Comparison of ENCODE assay signal across 1 cellular context in genomic region chr21:17988038-17988437, GRCh38.
TF ChIP-seq lines count a peak whose summit lies in the region.

No MANE protein-coding gene starts in this region.

TF ChIP-seq in H1, 55 proteins besides CTCF, POLR2A, EP300 and RAD21 (continued from another document):
- TF ChIP-seq, protein P1, sequence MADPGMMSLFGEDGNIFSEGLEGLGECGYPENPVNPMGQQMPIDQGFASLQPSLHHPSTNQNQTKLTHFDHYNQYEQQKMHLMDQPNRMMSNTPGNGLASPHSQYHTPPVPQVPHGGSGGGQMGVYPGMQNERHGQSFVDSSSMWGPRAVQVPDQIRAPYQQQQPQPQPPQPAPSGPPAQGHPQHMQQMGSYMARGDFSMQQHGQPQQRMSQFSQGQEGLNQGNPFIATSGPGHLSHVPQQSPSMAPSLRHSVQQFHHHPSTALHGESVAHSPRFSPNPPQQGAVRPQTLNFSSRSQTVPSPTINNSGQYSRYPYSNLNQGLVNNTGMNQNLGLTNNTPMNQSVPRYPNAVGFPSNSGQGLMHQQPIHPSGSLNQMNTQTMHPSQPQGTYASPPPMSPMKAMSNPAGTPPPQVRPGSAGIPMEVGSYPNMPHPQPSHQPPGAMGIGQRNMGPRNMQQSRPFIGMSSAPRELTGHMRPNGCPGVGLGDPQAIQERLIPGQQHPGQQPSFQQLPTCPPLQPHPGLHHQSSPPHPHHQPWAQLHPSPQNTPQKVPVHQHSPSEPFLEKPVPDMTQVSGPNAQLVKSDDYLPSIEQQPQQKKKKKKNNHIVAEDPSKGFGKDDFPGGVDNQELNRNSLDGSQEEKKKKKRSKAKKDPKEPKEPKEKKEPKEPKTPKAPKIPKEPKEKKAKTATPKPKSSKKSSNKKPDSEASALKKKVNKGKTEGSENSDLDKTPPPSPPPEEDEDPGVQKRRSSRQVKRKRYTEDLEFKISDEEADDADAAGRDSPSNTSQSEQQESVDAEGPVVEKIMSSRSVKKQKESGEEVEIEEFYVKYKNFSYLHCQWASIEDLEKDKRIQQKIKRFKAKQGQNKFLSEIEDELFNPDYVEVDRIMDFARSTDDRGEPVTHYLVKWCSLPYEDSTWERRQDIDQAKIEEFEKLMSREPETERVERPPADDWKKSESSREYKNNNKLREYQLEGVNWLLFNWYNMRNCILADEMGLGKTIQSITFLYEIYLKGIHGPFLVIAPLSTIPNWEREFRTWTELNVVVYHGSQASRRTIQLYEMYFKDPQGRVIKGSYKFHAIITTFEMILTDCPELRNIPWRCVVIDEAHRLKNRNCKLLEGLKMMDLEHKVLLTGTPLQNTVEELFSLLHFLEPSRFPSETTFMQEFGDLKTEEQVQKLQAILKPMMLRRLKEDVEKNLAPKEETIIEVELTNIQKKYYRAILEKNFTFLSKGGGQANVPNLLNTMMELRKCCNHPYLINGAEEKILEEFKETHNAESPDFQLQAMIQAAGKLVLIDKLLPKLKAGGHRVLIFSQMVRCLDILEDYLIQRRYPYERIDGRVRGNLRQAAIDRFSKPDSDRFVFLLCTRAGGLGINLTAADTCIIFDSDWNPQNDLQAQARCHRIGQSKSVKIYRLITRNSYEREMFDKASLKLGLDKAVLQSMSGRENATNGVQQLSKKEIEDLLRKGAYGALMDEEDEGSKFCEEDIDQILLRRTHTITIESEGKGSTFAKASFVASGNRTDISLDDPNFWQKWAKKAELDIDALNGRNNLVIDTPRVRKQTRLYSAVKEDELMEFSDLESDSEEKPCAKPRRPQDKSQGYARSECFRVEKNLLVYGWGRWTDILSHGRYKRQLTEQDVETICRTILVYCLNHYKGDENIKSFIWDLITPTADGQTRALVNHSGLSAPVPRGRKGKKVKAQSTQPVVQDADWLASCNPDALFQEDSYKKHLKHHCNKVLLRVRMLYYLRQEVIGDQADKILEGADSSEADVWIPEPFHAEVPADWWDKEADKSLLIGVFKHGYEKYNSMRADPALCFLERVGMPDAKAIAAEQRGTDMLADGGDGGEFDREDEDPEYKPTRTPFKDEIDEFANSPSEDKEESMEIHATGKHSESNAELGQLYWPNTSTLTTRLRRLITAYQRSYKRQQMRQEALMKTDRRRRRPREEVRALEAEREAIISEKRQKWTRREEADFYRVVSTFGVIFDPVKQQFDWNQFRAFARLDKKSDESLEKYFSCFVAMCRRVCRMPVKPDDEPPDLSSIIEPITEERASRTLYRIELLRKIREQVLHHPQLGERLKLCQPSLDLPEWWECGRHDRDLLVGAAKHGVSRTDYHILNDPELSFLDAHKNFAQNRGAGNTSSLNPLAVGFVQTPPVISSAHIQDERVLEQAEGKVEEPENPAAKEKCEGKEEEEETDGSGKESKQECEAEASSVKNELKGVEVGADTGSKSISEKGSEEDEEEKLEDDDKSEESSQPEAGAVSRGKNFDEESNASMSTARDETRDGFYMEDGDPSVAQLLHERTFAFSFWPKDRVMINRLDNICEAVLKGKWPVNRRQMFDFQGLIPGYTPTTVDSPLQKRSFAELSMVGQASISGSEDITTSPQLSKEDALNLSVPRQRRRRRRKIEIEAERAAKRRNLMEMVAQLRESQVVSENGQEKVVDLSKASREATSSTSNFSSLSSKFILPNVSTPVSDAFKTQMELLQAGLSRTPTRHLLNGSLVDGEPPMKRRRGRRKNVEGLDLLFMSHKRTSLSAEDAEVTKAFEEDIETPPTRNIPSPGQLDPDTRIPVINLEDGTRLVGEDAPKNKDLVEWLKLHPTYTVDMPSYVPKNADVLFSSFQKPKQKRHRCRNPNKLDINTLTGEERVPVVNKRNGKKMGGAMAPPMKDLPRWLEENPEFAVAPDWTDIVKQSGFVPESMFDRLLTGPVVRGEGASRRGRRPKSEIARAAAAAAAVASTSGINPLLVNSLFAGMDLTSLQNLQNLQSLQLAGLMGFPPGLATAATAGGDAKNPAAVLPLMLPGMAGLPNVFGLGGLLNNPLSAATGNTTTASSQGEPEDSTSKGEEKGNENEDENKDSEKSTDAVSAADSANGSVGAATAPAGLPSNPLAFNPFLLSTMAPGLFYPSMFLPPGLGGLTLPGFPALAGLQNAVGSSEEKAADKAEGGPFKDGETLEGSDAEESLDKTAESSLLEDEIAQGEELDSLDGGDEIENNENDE (IDR thresholded peaks at IDR 0.05; ENCODE audit: insufficient replicate concordance, low read length) = no peak
- TF ChIP-seq CREB1 (IDR thresholded peaks at IDR 0.05) (no peak), YY1 (IDR thresholded peaks at IDR 0.05; ENCODE audit: low read depth, low read length) (no peak)
